In the genomic region with DNA sequence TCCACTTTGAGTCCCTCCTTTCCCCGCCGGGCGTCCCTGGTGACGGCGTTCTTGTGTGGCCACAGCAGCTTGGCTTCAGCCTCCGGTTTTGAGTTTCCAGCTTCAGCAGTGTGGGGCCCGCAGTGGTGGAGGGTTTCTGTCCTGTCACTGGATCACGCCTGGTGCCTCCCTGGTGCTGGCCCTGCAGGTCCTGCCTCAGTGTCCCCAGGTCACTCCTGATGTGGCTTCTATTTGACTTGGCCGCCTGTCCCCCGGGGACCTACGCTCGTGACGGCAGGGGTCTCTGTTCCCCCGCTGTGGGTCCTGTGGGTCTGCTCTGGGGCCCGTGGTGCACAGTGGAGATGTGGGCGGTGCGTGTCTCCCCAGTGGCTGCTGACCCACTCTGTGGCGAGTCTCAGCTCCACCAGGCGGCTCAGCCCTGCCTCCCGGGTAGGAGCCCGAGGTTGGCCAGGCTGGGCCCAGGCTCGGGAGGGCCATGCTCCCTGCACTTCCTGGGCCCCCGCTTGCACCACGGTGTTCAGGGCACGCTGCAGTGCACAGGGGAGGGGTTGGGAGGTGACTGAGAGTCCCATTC, we compare ENCODE assay signal across 23 cellular contexts. TPM values are rescaled to one million over a fixed set of nuclear protein-coding genes. Genes with fewer than 3 reads are reported as not detected.
DNase-seq lines count a peak whose midpoint lies in the region; ATAC-seq, FAIRE-seq and TF ChIP-seq lines count a peak whose summit lies in the region.
"Had no signal": no experiment of that assay in that cellular context is flagged by ENCODE, and none has a peak within 500 bp of the region (broad histone marks: within the 10 kb centered on the region; RNA-seq: fewer than 3 reads in every experiment).

No MANE protein-coding gene starts in this region.

- no peaks in the 10 kb centered on the region for H3F3A ChIP-seq in GM23248 (ENCODE audit: insufficient read depth)

- no peak for FAIRE-seq in HepG2 (lab: Jason Lieb, UNC)
- FAIRE-seq: GM12878 had no signal

- in situ Hi-C loops in HepG2 (cut with HindIII; ENCODE audit: extremely low pct_ligation_motif_present, low pct_unique_long_range_greater_than_20kb), result no loop called here
- in situ Hi-C loops in GM23248 (cut with MboI), result no loop called here

- H3K9me2 ChIP-seq in GM23248 (ENCODE audit: insufficient read depth), result no peaks in the 10 kb centered on the region

- CTCF ChIA-PET in HepG2 (lab: Yijun Ruan, JAX; ENCODE audit: low intra/inter-chr PET ratio, low total read pairs), result no interaction called here

- ATAC-seq in HepG2, result peak; percentile 12; the same call in 2 of the 3 replicates
- ATAC-seq: GM12878 had no signal

- H3K9ac ChIP-seq in HepG2 (ENCODE audit: insufficient read depth, low read depth, low read length), result no peak overlapping the region
- H3K9ac ChIP-seq in GM23248, result no peak overlapping the region

- H3K4me3 ChIP-seq in Peyer's patch, result no peak overlapping the region
- no peak overlapping the region for H3K4me3 ChIP-seq in HepG2 (replicated peaks in 1 of 3; ENCODE audit: insufficient read depth in 1 of 3, low read depth in 2 of 3, low read length in 3 of 3)
- H3K4me3 ChIP-seq in sigmoid colon, result no peak overlapping the region
- H3K4me3 ChIP-seq in GM23248, result no peak overlapping the region
- H3K4me3 ChIP-seq: adrenal gland, breast epithelium, GM12878, lung, SJCRH30 had no signal

- H3K27me3 ChIP-seq in Peyer's patch (no peaks in the 10 kb centered on the region), HepG2 (ENCODE audit: control insufficient read depth in 1 of 2, insufficient read depth in 2 of 2, low read length in 2 of 2) (peaks cover 0 to 20% of the 10 kb centered on the region in 2 experiments; a peak in 3 of 5 replicates), sigmoid colon (no peaks in the 10 kb centered on the region), GM23248 (replicated peaks; ENCODE audit: insufficient read depth) (no peaks in the 10 kb centered on the region; the same call in 1 of the 2 replicates)
- H3K27me3 ChIP-seq: adrenal gland, breast epithelium, SJCRH30 had no signal

- intact Hi-C loops in CD14-positive monocyte (cut with micrococcal nuclease), result no loop called here
- intact Hi-C loops in HepG2 (cut with micrococcal nuclease; ENCODE audit: unreplicated experiment), result no loop called here
- intact Hi-C loops in sigmoid colon (cut with DNase I), result no loop called here

- POLR2A ChIA-PET in HepG2 (lab: Yijun Ruan, JAX), result no interaction called here

- H3K9me3 Mint-ChIP-seq in CD14-positive monocyte, result peaks cover 3 to 13% (median 10%) of the 10 kb centered on the region in 7 donors

- no peak for TF ChIP-seq RAD21 in HepG2 (CRISPR knock-in tag; IDR thresholded peaks at IDR 0.05)

- TF ChIP-seq EP300 in HepG2 (IDR thresholded peaks at IDR 0.05; ENCODE audit: low read depth in 2 of 2, low read length in 2 of 2), result no peak
- no peak for TF ChIP-seq EP300 in HepG2 (CRISPR knock-in tag; IDR thresholded peaks at IDR 0.05; ENCODE audit: borderline replicate concordance)
- TF ChIP-seq EP300 in sigmoid colon (IDR thresholded peaks at IDR 0.05), result no peak

- no peak overlapping the region for H3K27ac ChIP-seq in Peyer's patch
- no peak overlapping the region for H3K27ac ChIP-seq in HepG2 (ENCODE audit: extremely low read length, insufficient read depth, low read length)
- H3K27ac ChIP-seq in sigmoid colon, result no peak overlapping the region
- no peak overlapping the region for H3K27ac ChIP-seq in GM23248
- H3K27ac ChIP-seq: adrenal gland, breast epithelium, SJCRH30 had no signal

- no TSS peak for BruUV-seq in HepG2 (replicated peaks; lab: Mats Ljungman, UMichigan)

- H3K4me1 Mint-ChIP-seq in CD14-positive monocyte, result no peaks in the 10 kb centered on the region
- H3K4me1 Mint-ChIP-seq: IgD-negative memory B cell had no signal

- H3K4me3 Mint-ChIP-seq in CD14-positive monocyte, result no peak overlapping the region
- H3K4me3 Mint-ChIP-seq: IgD-negative memory B cell; stimulated activated naive CD8-positive, alpha-beta T cell treated with anti-CD3 and anti-CD28 coated beads, Interleukin-15, Interleukin-2, amounts not matched to agents 100 ng/mL and 50 ng/mL, for 24 hours had no signal

- H3K36me3 Mint-ChIP-seq in CD14-positive monocyte, result no peaks in the 10 kb centered on the region
- H3K36me3 Mint-ChIP-seq: IgD-negative memory B cell had no signal

- H3K27me3 Mint-ChIP-seq in CD14-positive monocyte (ENCODE audit: low read depth in 3 of 3), result peaks cover 2 to 8% (median 5%) of the 10 kb centered on the region in 3 donors
- H3K27me3 Mint-ChIP-seq: stimulated activated naive CD8-positive, alpha-beta T cell treated with anti-CD3 and anti-CD28 coated beads, Interleukin-15, Interleukin-2, amounts not matched to agents 100 ng/mL and 50 ng/mL, for 24 hours had no signal

- peak; percentile 40 for DNase-seq in CD14-positive monocyte (ENCODE audit: low spot score)
- peak in 2 of 3 donors; percentile 40 for DNase-seq in Peyer's patch
- no peak for DNase-seq in HepG2 (ENCODE audit: low spot score)
- DNase-seq in sigmoid colon, result peak; percentile 60
- DNase-seq in GM23248, result no peak
- no peak for DNase-seq in NCI-H128 (lab: John Stamatoyannopoulos, UW; ENCODE audit: unreplicated experiment)
- DNase-seq in activated CD4-positive, alpha-beta T cell treated with anti-CD3 and anti-CD28 coated beads, Interleukin-2, amount 50 U/mL, for 48 hours, result no peak
- no peak for DNase-seq in NCI-H2081 (lab: John Stamatoyannopoulos, UW)
- DNase-seq: NCI-H1436; NCI-H82; PC-3; stimulated activated CD4-positive, alpha-beta T cell treated with anti-CD3 and anti-CD28 coated beads, Interleukin-2, amount 100 ng/mL, for 48 hours had no signal

- 31% methylated on average over 11 of the region's 25 CpGs for WGBS in HepG2 (ENCODE audit: low lambda C conversion rate)
- 91 to 93% methylated on average over 25 of the region's 25 CpGs for WGBS in sigmoid colon, 2 donors
- WGBS in GM23248 (ENCODE audit: low coverage in 1 of 2, low lambda C conversion rate in 2 of 2, missing lambda C conversion rate in 2 of 2), 2 experiments, result 81 to 85% methylated on average over 17 to 25 of the region's 25 CpGs

- H2AFZ ChIP-seq in HepG2 (ENCODE audit: low read length) (no peak overlapping the region), GM23248 (no peak overlapping the region)

- H3K4me2 ChIP-seq in HepG2 (ENCODE audit: low read depth, low read length) (no peak overlapping the region), GM23248 (ENCODE audit: unreplicated experiment) (no peak overlapping the region)

- H3K9me3 ChIP-seq in Peyer's patch (no peaks in the 10 kb centered on the region), HepG2 (ENCODE audit: low read length) (no peaks in the 10 kb centered on the region), sigmoid colon (no peaks in the 10 kb centered on the region), GM23248 (ENCODE audit: low read depth) (no peaks in the 10 kb centered on the region)
- H3K9me3 ChIP-seq: SJCRH30 had no signal

- H3K36me3 ChIP-seq in Peyer's patch, result no peaks in the 10 kb centered on the region
- no peaks in the 10 kb centered on the region for H3K36me3 ChIP-seq in HepG2 (replicated peaks in 1 of 2; ENCODE audit: control insufficient read depth in 1 of 2, insufficient read depth in 2 of 2, low read length in 2 of 2)
- no peaks in the 10 kb centered on the region for H3K36me3 ChIP-seq in sigmoid colon
- H3K36me3 ChIP-seq in GM23248 (ENCODE audit: low read depth), result no peaks in the 10 kb centered on the region
- H3K36me3 ChIP-seq: adrenal gland, breast epithelium, SJCRH30 had no signal

- TF ChIP-seq POLR2A in Peyer's patch (IDR thresholded peaks at IDR 0.05), result no peak
- no peak for TF ChIP-seq POLR2A in HepG2 (IDR thresholded peaks at IDR 0.05; ENCODE audit: insufficient read depth in 1 of 2, low read depth in 2 of 2, low read length in 2 of 2)
- no peak for TF ChIP-seq POLR2A in sigmoid colon (IDR thresholded peaks at IDR 0.05)

- H3K79me2 ChIP-seq in HepG2 (ENCODE audit: insufficient read depth, low read length) (no peaks in the 10 kb centered on the region), GM23248 (ENCODE audit: insufficient read depth) (no peaks in the 10 kb centered on the region)

- TF ChIP-seq CTCF in CD14-positive monocyte (IDR thresholded peaks at IDR 0.05) (no peak), Peyer's patch (IDR thresholded peaks at IDR 0.05) (no peak), HepG2 (CRISPR knock-in tag; IDR thresholded peaks at IDR 0.05) (no peak), sigmoid colon (IDR thresholded peaks at IDR 0.05) (no peak)

- H3K4me1 ChIP-seq in Peyer's patch (no peaks in the 10 kb centered on the region), HepG2 (ENCODE audit: insufficient read depth, low read length) (peaks cover 6% of the 10 kb centered on the region; the same call in 1 of the 2 replicates), sigmoid colon (no peaks in the 10 kb centered on the region), GM23248 (ENCODE audit: insufficient read depth) (no peaks in the 10 kb centered on the region)
- H3K4me1 ChIP-seq: adrenal gland, breast epithelium, SJCRH30 had no signal

- H4K20me1 ChIP-seq in HepG2 (ENCODE audit: insufficient read depth, low read length) (no peaks in the 10 kb centered on the region), GM23248 (ENCODE audit: insufficient read depth) (no peaks in the 10 kb centered on the region)

- no peak overlapping the region for H3K27ac Mint-ChIP-seq in CD14-positive monocyte
- H3K27ac Mint-ChIP-seq: IgD-negative memory B cell; stimulated activated naive CD8-positive, alpha-beta T cell treated with anti-CD3 and anti-CD28 coated beads, Interleukin-15, Interleukin-2, amounts not matched to agents 100 ng/mL and 50 ng/mL, for 24 hours had no signal

RNA-seq across cellular contexts. Expression of gene ATP4B, which starts 1.9 kb away (rescaled TPM):
- polyA plus RNA-seq in CD14-positive monocyte, result not detected
- not detected for total RNA-seq in Peyer's patch
- not detected in 2 replicates for total RNA-seq in HepG2 (2016; rRNA removed; fragmentation: Illumina TruSeq; extraction: Trizol)
- total RNA-seq in HepG2 (2016; cell fraction: cytosol; rRNA removed; fragmentation: Illumina TruSeq; extraction: Trizol; ENCODE audit: low read depth), result not detected in 2 replicates
- total RNA-seq in HepG2 (2016; cell fraction: insoluble cytoplasmic fraction; rRNA removed; fragmentation: Illumina TruSeq; extraction: Trizol), result not detected in 2 replicates
- not detected in 2 replicates for total RNA-seq in HepG2 (2016; cell fraction: membrane; rRNA removed; fragmentation: Illumina TruSeq; extraction: Trizol)
- total RNA-seq in HepG2 (2016; cell fraction: nucleus; rRNA removed; fragmentation: Illumina TruSeq; extraction: Trizol), result not detected in 2 replicates
- polyA plus RNA-seq in HepG2 (2011; rRNA removed), result not detected in 2 replicates
- polyA plus RNA-seq in HepG2 (2011; cell fraction: cytosol; rRNA removed), result not detected in 2 replicates
- not detected in 2 replicates for polyA plus RNA-seq in HepG2 (2011; cell fraction: nucleus; rRNA removed)
- polyA plus RNA-seq in HepG2 (2012), result not detected in 2 replicates
- polyA plus RNA-seq in HepG2 (2016; cell fraction: cytosol; fragmentation: Illumina TruSeq; extraction: Trizol; ENCODE audit: low read depth), result not detected in 2 replicates
- polyA plus RNA-seq in HepG2 (2016; cell fraction: insoluble cytoplasmic fraction; fragmentation: Illumina TruSeq; extraction: Trizol; ENCODE audit: low read depth), result not detected in 2 replicates
- not detected in 2 replicates for polyA plus RNA-seq in HepG2 (2016; cell fraction: membrane; fragmentation: Illumina TruSeq; extraction: Trizol; ENCODE audit: low read depth)
- polyA plus RNA-seq in HepG2 (2016; cell fraction: nucleus; fragmentation: Illumina TruSeq; extraction: Trizol; ENCODE audit: insufficient read depth, low read depth), result not detected in 2 replicates
- not detected in 2 replicates for polyA minus RNA-seq in HepG2 (2011; rRNA and poly(A)+ RNA removed; ENCODE audit: low replicate concordance)
- polyA minus RNA-seq in HepG2 (2011; cell fraction: cytosol; rRNA and poly(A)+ RNA removed), result not detected in 2 replicates
- polyA minus RNA-seq in HepG2 (2011; cell fraction: nucleus; rRNA and poly(A)+ RNA removed), result not detected in 2 replicates
- total RNA-seq in sigmoid colon, result not detected
- polyA plus RNA-seq in sigmoid colon, result not detected
- not detected in 2 replicates for total RNA-seq in GM23248 (2014; rRNA removed; shearing (Covaris generic))
- polyA plus RNA-seq in GM23248 (2016; fragmentation: Nextera tagmentation; extraction: Ambion mirVana), result not detected in 2 replicates
- total RNA-seq: adrenal gland; breast epithelium; GM12878; lung; M059J; PC-3; SJCRH30; skeletal muscle tissue; T-helper 1 cell treated with Interleukin-12 subunit alpha and Interleukin-12 subunit beta and Interleukin-4 antibody, amounts not matched to agents 30 ng/mL and 1 ng/mL, for 36 hours; ureter had no signal
- polyA plus RNA-seq: adrenal gland, IgD-negative memory B cell, lung had no signal

RNA-seq across cellular contexts. Expression of gene GRK1, which starts 10.9 kb away (rescaled TPM):
- not detected for polyA plus RNA-seq in CD14-positive monocyte
- 1 to 10 TPM in 1 of 4 donors, under 1 TPM in 1, not detected in 2; 0.88 to 1.7 TPM for total RNA-seq in Peyer's patch
- total RNA-seq in HepG2 (2016; rRNA removed; fragmentation: Illumina TruSeq; extraction: Trizol), result 0.07 TPM in 1 of 2 replicates, not detected in the other
- total RNA-seq in HepG2 (2016; cell fraction: cytosol; rRNA removed; fragmentation: Illumina TruSeq; extraction: Trizol; ENCODE audit: low read depth), result 0.09 and 0.20 TPM in 2 replicates
- not detected in 2 replicates for total RNA-seq in HepG2 (2016; cell fraction: insoluble cytoplasmic fraction; rRNA removed; fragmentation: Illumina TruSeq; extraction: Trizol)
- total RNA-seq in HepG2 (2016; cell fraction: membrane; rRNA removed; fragmentation: Illumina TruSeq; extraction: Trizol), result 0.06 TPM in 1 of 2 replicates, not detected in the other
- total RNA-seq in HepG2 (2016; cell fraction: nucleus; rRNA removed; fragmentation: Illumina TruSeq; extraction: Trizol), result 0.16 and 0.19 TPM in 2 replicates
- 0.03 and 0.12 TPM in 2 replicates for polyA plus RNA-seq in HepG2 (2011; rRNA removed)
- 0.04 and 0.06 TPM in 2 replicates for polyA plus RNA-seq in HepG2 (2011; cell fraction: cytosol; rRNA removed)
- 0.21 and 0.24 TPM in 2 replicates for polyA plus RNA-seq in HepG2 (2011; cell fraction: nucleus; rRNA removed)
- polyA plus RNA-seq in HepG2 (2012), result not detected in 2 replicates
- 0.03 TPM in 2 replicates for polyA plus RNA-seq in HepG2 (2016; cell fraction: cytosol; fragmentation: Illumina TruSeq; extraction: Trizol; ENCODE audit: low read depth)
- polyA plus RNA-seq in HepG2 (2016; cell fraction: insoluble cytoplasmic fraction; fragmentation: Illumina TruSeq; extraction: Trizol; ENCODE audit: low read depth), result not detected in 2 replicates
- polyA plus RNA-seq in HepG2 (2016; cell fraction: membrane; fragmentation: Illumina TruSeq; extraction: Trizol; ENCODE audit: low read depth), result not detected in 2 replicates
- polyA plus RNA-seq in HepG2 (2016; cell fraction: nucleus; fragmentation: Illumina TruSeq; extraction: Trizol; ENCODE audit: insufficient read depth, low read depth), result 0.13 TPM in 1 of 2 replicates, not detected in the other
- polyA minus RNA-seq in HepG2 (2011; rRNA and poly(A)+ RNA removed; ENCODE audit: low replicate concordance), result 0.06 TPM in 1 of 2 replicates, not detected in the other
- not detected in 2 replicates for polyA minus RNA-seq in HepG2 (2011; cell fraction: cytosol; rRNA and poly(A)+ RNA removed)
- polyA minus RNA-seq in HepG2 (2011; cell fraction: nucleus; rRNA and poly(A)+ RNA removed), result 0.12 and 0.13 TPM in 2 replicates
- under 1 TPM in 1 of 4 donors, not detected in 3; 0.28 TPM for total RNA-seq in sigmoid colon
- under 1 TPM in 1 of 3 donors, not detected in 2; 0.10 TPM for polyA plus RNA-seq in sigmoid colon
- total RNA-seq in GM23248 (2014; rRNA removed; shearing (Covaris generic)), result not detected in 2 replicates
- not detected in 2 replicates for polyA plus RNA-seq in GM23248 (2016; fragmentation: Nextera tagmentation; extraction: Ambion mirVana)
- total RNA-seq: breast epithelium, M059J, PC-3, SJCRH30, skeletal muscle tissue, ureter had no signal
- polyA plus RNA-seq: IgD-negative memory B cell had no signal

Comparison
In these comparisons a context has a peak if more than half of its experiments do, and no peak if none do; other contexts are left out.
1. DNase-seq: peak in CD14-positive monocyte (single experiment), Peyer's patch (2 of 3) and sigmoid colon (single experiment); none in HepG2 (single experiment), GM23248 (single experiment), NCI-H128 (single experiment), activated CD4-positive, alpha-beta T cell treated with anti-CD3 and anti-CD28 coated beads, Interleukin-2, amount 50 U/mL, for 48 hours (0 of 2) and NCI-H2081 (0 of 2).